ENCODE assay signal across 8 cellular contexts in genomic region chr5:179618923-179619554, GRCh38. TPM values are rescaled to one million over a fixed set of nuclear protein-coding genes. Genes with fewer than 3 reads are reported as not detected.
A peak's percentile ranks its signal among the peaks of the same experiment; 100 is the strongest.
DNase-seq lines count a peak whose midpoint lies in the region; ATAC-seq lines count a peak whose summit lies in the region.

No MANE protein-coding gene starts in this region.

- intact Hi-C loops in dendritic cell treated with granulocyte-macrophage colony-stimulating factor and Interleukin-4, amounts not matched to agents 40 ng/mL and 50 ng/mL, for 4 days (cut with micrococcal nuclease) = no loop called here
- intact Hi-C loops in naive thymus-derived CD4-positive, alpha-beta T cell (cut with micrococcal nuclease) = loop anchor here in 1 of 2 donors (1.0 kb wide), 1 partner anchor 11 kb away; no protein-coding TSS in a partner anchor

- peaks cover 17% of the 10 kb centered on the region for H3K36me3 Mint-ChIP-seq in IgD-negative memory B cell
- H3K36me3 Mint-ChIP-seq in dendritic cell treated with granulocyte-macrophage colony-stimulating factor and Interleukin-4, amounts not matched to agents 40 ng/mL and 50 ng/mL, for 4 days (ENCODE audit: low read depth) = peaks cover 100% of the 10 kb centered on the region
- H3K36me3 Mint-ChIP-seq in naive thymus-derived CD4-positive, alpha-beta T cell = peaks cover 40 to 79% (median 64%) of the 10 kb centered on the region in 5 donors

- H3K4me1 Mint-ChIP-seq in IgD-negative memory B cell = peaks cover 30 to 52% (median 37%) of the 10 kb centered on the region in 3 donors
- peaks cover 52% of the 10 kb centered on the region for H3K4me1 Mint-ChIP-seq in dendritic cell treated with granulocyte-macrophage colony-stimulating factor and Interleukin-4, amounts not matched to agents 40 ng/mL and 50 ng/mL, for 4 days (ENCODE audit: low read depth)
- H3K4me1 Mint-ChIP-seq in naive thymus-derived CD4-positive, alpha-beta T cell = peaks cover 54 to 84% (median 71%) of the 10 kb centered on the region in 7 donors

- H3K9me3 Mint-ChIP-seq in IgD-negative memory B cell = peaks cover 0 to 5% (median 0%) of the 10 kb centered on the region in 3 donors
- H3K9me3 Mint-ChIP-seq in dendritic cell treated with granulocyte-macrophage colony-stimulating factor and Interleukin-4, amounts not matched to agents 40 ng/mL and 50 ng/mL, for 4 days = no peaks in the 10 kb centered on the region
- H3K9me3 Mint-ChIP-seq in naive thymus-derived CD4-positive, alpha-beta T cell = peaks cover 0 to 16% (median 0%) of the 10 kb centered on the region in 11 donors

- H3K27ac ChIP-seq in BLaER1 = no peak overlapping the region
- H3K27ac ChIP-seq in naive thymus-derived CD4-positive, alpha-beta T cell (ENCODE audit: low read depth, low read length) = peak overlapping the region; percentile 98

- POLR2A ChIA-PET in naive thymus-derived CD4-positive, alpha-beta T cell (lab: Charles Lee) = interaction anchor here (1.1 to 9.5 kb wide), 5 partner anchors 6 to 68 kb away, joined by 3 to 135 read pairs (median 64); partner anchors contain the start of gene RUFY1

- H3K4me3 Mint-ChIP-seq in IgD-negative memory B cell = peak overlapping the region; percentile 6 to 86 (median 65)
- peak overlapping the region; percentile 24 for H3K4me3 Mint-ChIP-seq in dendritic cell treated with granulocyte-macrophage colony-stimulating factor and Interleukin-4, amounts not matched to agents 40 ng/mL and 50 ng/mL, for 4 days
- peak overlapping the region; percentile 79 to 98 (median 86) for H3K4me3 Mint-ChIP-seq in naive thymus-derived CD4-positive, alpha-beta T cell

- peaks cover 93% of the 10 kb centered on the region for H4K20me1 ChIP-seq in BLaER1

- H3K4me3 ChIP-seq in BLaER1 = peak overlapping the region; percentile 25; the same call in 1 of the 2 replicates
- H3K4me3 ChIP-seq in naive thymus-derived CD4-positive, alpha-beta T cell (ENCODE audit: low read length) = peak overlapping the region; percentile 57

- CTCF ChIA-PET in naive thymus-derived CD4-positive, alpha-beta T cell (lab: Charles Lee) = interaction anchor here (0.6 kb wide), 1 partner anchor 178 kb away, joined by 3 read pairs; no protein-coding TSS in a partner anchor

- H3K9ac ChIP-seq in BLaER1 = peak overlapping the region; percentile 13; the same call in 1 of the 2 replicates

- ATAC-seq in naive thymus-derived CD4-positive, alpha-beta T cell = no peak
- ATAC-seq in HG03280 (IDR thresholded peaks at IDR 0.05; ENCODE audit: unreplicated experiment) (no peak), GM21515 (IDR thresholded peaks at IDR 0.05; ENCODE audit: unreplicated experiment) (no peak)

- DNase-seq in naive thymus-derived CD4-positive, alpha-beta T cell = no peak
- no peak for DNase-seq in NOMO-1 treated with DMSO at 0.1 percent for 48 hours (lab: John Stamatoyannopoulos, UW; ENCODE audit: unreplicated experiment)
- no peak for DNase-seq in NCI-H2107 (lab: John Stamatoyannopoulos, UW)

- H3K27me3 Mint-ChIP-seq in IgD-negative memory B cell = peaks cover 4% of the 10 kb centered on the region
- H3K27me3 Mint-ChIP-seq in dendritic cell treated with granulocyte-macrophage colony-stimulating factor and Interleukin-4, amounts not matched to agents 40 ng/mL and 50 ng/mL, for 4 days = no peaks in the 10 kb centered on the region
- peaks cover 0 to 8% (median 0%) of the 10 kb centered on the region in 5 donors for H3K27me3 Mint-ChIP-seq in naive thymus-derived CD4-positive, alpha-beta T cell

- peaks cover 84% of the 10 kb centered on the region for H3K36me3 ChIP-seq in BLaER1
- peaks cover 60 to 81% (median 78%) of the 10 kb centered on the region in 3 experiments for H3K36me3 ChIP-seq in naive thymus-derived CD4-positive, alpha-beta T cell (ENCODE audit: control insufficient read depth in 2 of 3, insufficient read depth in 3 of 3, low read length in 3 of 3)

- H3K4me1 ChIP-seq in BLaER1 = peaks cover 49% of the 10 kb centered on the region
- H3K4me1 ChIP-seq in naive thymus-derived CD4-positive, alpha-beta T cell (ENCODE audit: control insufficient read depth in 2 of 2, insufficient read depth in 2 of 2, low read length in 2 of 2) = peaks cover 59 to 61% of the 10 kb centered on the region in 2 donors

- peak overlapping the region; percentile 88 for H3K4me2 ChIP-seq in BLaER1

- H3K9me3 ChIP-seq in BLaER1 = no peaks in the 10 kb centered on the region
- H3K9me3 ChIP-seq in naive thymus-derived CD4-positive, alpha-beta T cell (ENCODE audit: control insufficient read depth in 2 of 3, low read length in 3 of 3) = no peaks in the 10 kb centered on the region

- no peaks in the 10 kb centered on the region for H3K27me3 ChIP-seq in BLaER1
- no peaks in the 10 kb centered on the region for H3K27me3 ChIP-seq in naive thymus-derived CD4-positive, alpha-beta T cell (ENCODE audit: control insufficient read depth in 2 of 2, insufficient read depth in 2 of 2, low read length in 2 of 2)

- H3K27ac Mint-ChIP-seq in IgD-negative memory B cell = peak overlapping the region in 1 of 3 donors; percentile 89
- H3K27ac Mint-ChIP-seq in dendritic cell treated with granulocyte-macrophage colony-stimulating factor and Interleukin-4, amounts not matched to agents 40 ng/mL and 50 ng/mL, for 4 days = no peak overlapping the region
- peak overlapping the region; percentile 20 to 90 (median 76) for H3K27ac Mint-ChIP-seq in naive thymus-derived CD4-positive, alpha-beta T cell

RNA-seq across cellular contexts. Expression of gene HNRNPH1, which starts 4.4 kb away (rescaled TPM):
- 116 TPM for polyA plus RNA-seq in IgD-negative memory B cell
- 1,000 to 10,000 TPM; 1,010 to 2,239 (median 1,692) TPM for total RNA-seq in naive thymus-derived CD4-positive, alpha-beta T cell
- polyA plus RNA-seq in naive thymus-derived CD4-positive, alpha-beta T cell = 100 to 1,000 TPM; 120 to 141 TPM

Comparison
In these comparisons a context has a peak if more than half of its experiments do, and no peak if none do; other contexts are left out.
1. H3K4me3 Mint-ChIP-seq: peak in every context shown above with its lines; median percentile 86 in naive thymus-derived CD4-positive, alpha-beta T cell; 65 in IgD-negative memory B cell; 24 in dendritic cell treated with granulocyte-macrophage colony-stimulating factor and Interleukin-4, amounts not matched to agents 40 ng/mL and 50 ng/mL, for 4 days.